8 cellular contexts compared by ENCODE assay signal in the genomic region with DNA sequence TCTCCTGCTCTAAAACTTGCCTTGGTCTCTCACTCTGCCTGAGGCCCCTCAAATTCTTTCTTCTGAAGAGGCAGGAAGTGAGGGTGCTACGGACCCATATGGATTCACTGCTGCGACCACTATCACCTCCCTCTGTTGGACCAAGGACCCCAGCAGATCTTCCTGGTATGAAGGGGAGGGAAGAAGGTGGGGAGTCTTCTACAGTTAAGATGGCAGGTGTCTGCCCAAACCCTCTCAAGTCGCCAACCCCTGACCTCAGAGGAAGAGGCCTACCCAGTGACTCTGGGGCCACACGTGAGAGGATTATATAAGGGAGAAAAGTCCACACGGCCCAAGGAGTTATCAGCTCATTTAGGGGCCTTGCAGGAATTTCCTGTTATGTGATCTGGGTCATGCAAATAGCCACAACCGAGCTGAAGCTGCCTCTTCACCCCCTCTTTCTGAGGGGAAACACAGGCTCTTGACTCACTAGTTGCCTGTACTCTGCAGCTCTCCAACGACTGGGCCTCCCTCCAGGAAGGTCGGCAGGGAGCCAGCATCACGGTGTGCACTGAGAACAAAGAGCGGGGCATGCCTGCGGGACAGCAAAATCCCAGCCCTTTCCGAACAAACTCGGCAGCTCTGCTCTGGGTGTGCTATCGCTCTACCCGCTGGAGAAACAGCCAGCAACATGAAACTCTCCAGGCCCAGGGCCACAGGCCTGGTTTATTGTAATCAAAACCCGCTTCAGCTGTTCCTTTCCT.
DNase-seq lines count a peak whose midpoint lies in the region; ATAC-seq and TF ChIP-seq lines count a peak whose summit lies in the region.

No MANE protein-coding gene starts in this region.

- H3K9me3 ChIP-seq in spleen: no peaks in the 10 kb centered on the region

- no peaks in the 10 kb centered on the region for H3K27me3 ChIP-seq in ACC112 (ENCODE audit: insufficient read depth, low read length)
- H3K27me3 ChIP-seq in spleen (replicated peaks in 1 of 7): no peaks in the 10 kb centered on the region

- peaks cover 65% of the 10 kb centered on the region for H3K4me1 Mint-ChIP-seq in chondrocyte (ENCODE audit: low read depth)

- no peaks in the 10 kb centered on the region for H3K36me3 Mint-ChIP-seq in chondrocyte (ENCODE audit: low read depth)

- DNase-seq in NCI-H2171 treated with DMSO at 0.1 percent for 48 hours (lab: John Stamatoyannopoulos, UW) (peak; percentile 79), chondrocyte (ENCODE audit: low spot score) (no peak), left colon (peak; percentile 77 to 89), spleen (peak; percentile 88), GM19238 (ENCODE audit: insufficient read length, low spot score) (no peak)

- TF ChIP-seq POLR2A in spleen (IDR thresholded peaks at IDR 0.05): no peak

- H3K27ac Mint-ChIP-seq in chondrocyte (ENCODE audit: unreplicated experiment): peak overlapping the region; percentile 86

- H3K4me1 ChIP-seq in ACC112 (ENCODE audit: control insufficient read depth, insufficient read depth, low read length, unreplicated experiment): peaks cover 31% of the 10 kb centered on the region
- H3K4me1 ChIP-seq in spleen: peaks cover 32 to 96% (median 81%) of the 10 kb centered on the region in 6 donors

- H3K27me3 Mint-ChIP-seq in chondrocyte (ENCODE audit: low read depth): no peaks in the 10 kb centered on the region

- 18 to 30% (median 24%) methylated on average over 16 of the region's 16 CpGs for WGBS in spleen, 5 donors

- H3K27ac ChIP-seq in ACC112 (ENCODE audit: low read depth, low read length): peak overlapping the region; percentile 63
- H3K27ac ChIP-seq in spleen: peak overlapping the region; percentile 3 to 82 (median 75)

- ATAC-seq in GM21786 (IDR thresholded peaks at IDR 0.05; ENCODE audit: unreplicated experiment) (peak; percentile 34), left colon (peak; percentile 68), GM18520 (IDR thresholded peaks at IDR 0.05; ENCODE audit: unreplicated experiment) (no peak)

- intact Hi-C loops in left colon (cut with DNase I, micrococcal nuclease) (loop anchor here in 1 of 2 donors (10.0 kb wide), 1 partner anchor 100 kb away; no protein-coding TSS in a partner anchor), spleen (cut with DNase I; ENCODE audit: low total_unique reads) (no loop called here)

- peak overlapping the region; percentile 51 for H2AFZ ChIP-seq in ACC112 (ENCODE audit: low read length, unreplicated experiment)

- H3K79me2 ChIP-seq in ACC112 (ENCODE audit: control insufficient read depth, insufficient read depth, low read length, unreplicated experiment): no peaks in the 10 kb centered on the region

- H3K36me3 ChIP-seq in ACC112 (ENCODE audit: insufficient read depth, low read length) (no peaks in the 10 kb centered on the region), spleen (no peaks in the 10 kb centered on the region)

- no peaks in the 10 kb centered on the region for H3K9me3 Mint-ChIP-seq in chondrocyte (ENCODE audit: low read depth)

- peak overlapping the region; percentile 4 for H3K4me3 Mint-ChIP-seq in chondrocyte (ENCODE audit: unreplicated experiment)

- TF ChIP-seq CTCF in chondrocyte (IDR thresholded peaks at IDR 0.05) (no peak), spleen (IDR thresholded peaks at IDR 0.05 in 8 of 11, conservative IDR thresholded peaks at IDR 0.05 in 3 of 11) (no peak)

- H3K4me3 ChIP-seq in ACC112 (ENCODE audit: low read depth, low read length): peak overlapping the region; percentile 30; the same call in 1 of the 2 replicates
- H3K4me3 ChIP-seq in spleen: no peak overlapping the region

Comparison
In these comparisons a context has a peak if more than half of its experiments do, and no peak if none do; other contexts are left out.
1. DNase-seq: peak in NCI-H2171 treated with DMSO at 0.1 percent for 48 hours (single experiment), left colon (2 of 2) and spleen (single experiment); none in chondrocyte (single experiment) and GM19238 (single experiment).